In the genomic region with DNA sequence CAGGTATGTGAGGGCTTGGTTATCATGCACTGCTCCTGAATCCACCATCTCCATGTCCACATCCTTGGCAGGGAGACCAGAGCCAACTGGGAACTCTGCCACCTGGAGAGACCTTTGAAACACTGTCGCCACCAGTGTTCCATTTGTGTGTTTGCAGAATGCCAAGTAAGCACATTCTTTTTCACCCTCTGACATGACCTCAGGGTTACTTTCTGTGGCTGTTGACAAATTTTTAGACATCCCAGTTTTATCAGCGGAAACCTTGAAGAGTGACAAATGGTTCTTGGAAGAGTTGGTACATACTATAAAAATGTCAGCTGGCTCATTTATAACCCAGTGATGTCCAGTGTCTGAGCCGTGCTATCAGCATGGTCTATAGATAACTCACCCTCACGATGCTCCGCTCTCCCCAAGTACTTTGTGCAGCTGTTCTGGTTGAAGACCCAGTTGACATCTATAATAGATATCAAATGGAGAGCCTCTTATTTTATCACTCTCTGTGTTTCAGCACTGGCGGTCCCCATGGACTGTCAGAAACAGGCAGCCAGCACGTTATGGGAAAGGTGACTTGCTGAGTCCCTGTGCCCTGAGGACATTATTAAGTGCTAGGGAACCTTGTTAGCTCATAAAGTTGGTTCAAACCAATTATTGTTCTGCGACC, we compare ENCODE assay signal across 1 cellular context.
A peak's percentile ranks its signal among the peaks of the same experiment; 100 is the strongest.
TF ChIP-seq lines count a peak whose summit lies in the region.

No MANE protein-coding gene starts in this region.

TF ChIP-seq in HEK293, 187 proteins besides CTCF, POLR2A, EP300 and RAD21 (continued from another document):
- TF ChIP-seq PRDM4 (tag by site-specific recombination; IDR thresholded peaks at IDR 0.05) = 0 out of 2 replicates have a peak, but pooled peaks have one; percentile 35
- no peak for TF ChIP-seq ZSCAN5A (tag by site-specific recombination; IDR thresholded peaks at IDR 0.05)
- no peak for TF ChIP-seq PRDM1 (tag by site-specific recombination; IDR thresholded peaks at IDR 0.05)
- 0 out of 2 replicates have a peak, but pooled peaks have one; percentile 40 for TF ChIP-seq GFI1B (tag by site-specific recombination; IDR thresholded peaks at IDR 0.05)
- 0 out of 2 replicates have a peak, but pooled peaks have one; percentile 18 for TF ChIP-seq ZBTB11 (tag by site-specific recombination; conservative IDR thresholded peaks at IDR 0.05; ENCODE audit: low read depth)
- TF ChIP-seq ZXDB (tag by site-specific recombination; IDR thresholded peaks at IDR 0.05) = peak; percentile 73; the same call in 1 of the 2 replicates
- TF ChIP-seq ZIC2 (tag by site-specific recombination; IDR thresholded peaks at IDR 0.05) = peak; percentile 64
- 0 out of 2 replicates have a peak, but pooled peaks have one; percentile 21 for TF ChIP-seq OSR2 (tag by site-specific recombination; IDR thresholded peaks at IDR 0.05)
- TF ChIP-seq ZNF658 (tag by site-specific recombination; IDR thresholded peaks at IDR 0.05) = no peak
- TF ChIP-seq FEZF1 (tag by site-specific recombination; IDR thresholded peaks at IDR 0.05) = peak; percentile 76
- peak; percentile 73 for TF ChIP-seq IKZF3 (tag by site-specific recombination; IDR thresholded peaks at IDR 0.05)
- peak; percentile 41; the same call in 1 of the 2 replicates for TF ChIP-seq HOXD13 (CRISPR knock-in tag; IDR thresholded peaks at IDR 0.05; ENCODE audit: borderline replicate concordance)
- TF ChIP-seq ZNF555 (tag by site-specific recombination; conservative IDR thresholded peaks at IDR 0.05) = no peak
- TF ChIP-seq ZNF146 (tag by site-specific recombination; IDR thresholded peaks at IDR 0.05) = no peak
- no peak for TF ChIP-seq ZNF600 (tag by site-specific recombination; IDR thresholded peaks at IDR 0.05)
- 0 out of 2 replicates have a peak, but pooled peaks have one; percentile 19 for TF ChIP-seq ZFP37 (tag by site-specific recombination; IDR thresholded peaks at IDR 0.05)
